In genomic region chr11:134741453-134742227, GRCh38 we compare ENCODE assay signal across 3 cellular contexts.
TF ChIP-seq lines count a peak whose summit lies in the region.

No MANE protein-coding gene starts in this region.

TF ChIP-seq in SK-N-SH treated with all-trans-retinoic acid at 6 μM for 48 hours, 23 proteins besides CTCF, POLR2A, EP300 and RAD21:
- TF ChIP-seq BACH2 (CRISPR knock-in tag; IDR thresholded peaks at IDR 0.05; ENCODE audit: borderline replicate concordance) (no peak), TOX (CRISPR knock-in tag; IDR thresholded peaks at IDR 0.05; ENCODE audit: borderline replicate concordance) (no peak), OSR1 (CRISPR knock-in tag; IDR thresholded peaks at IDR 0.05) (no peak), ZC3H10 (CRISPR knock-in tag; IDR thresholded peaks at IDR 0.05) (no peak), TCF4 (CRISPR knock-in tag; IDR thresholded peaks at IDR 0.05; ENCODE audit: borderline replicate concordance) (no peak), ZFP30 (CRISPR knock-in tag; IDR thresholded peaks at IDR 0.05) (no peak), ISL1 (CRISPR knock-in tag; IDR thresholded peaks at IDR 0.05) (peak; percentile 43; the same call in 1 of the 2 replicates), PATZ1 (CRISPR knock-in tag; IDR thresholded peaks at IDR 0.05; ENCODE audit: borderline replicate concordance) (no peak), ZNF8 (CRISPR knock-in tag; IDR thresholded peaks at IDR 0.05) (no peak)

TF ChIP-seq in SK-N-SH, 30 proteins besides CTCF, POLR2A, EP300 and RAD21:
- TF ChIP-seq TAF1 (IDR thresholded peaks at IDR 0.05; ENCODE audit: borderline replicate concordance, low read depth, low read length), result no peak
- TF ChIP-seq CHD2 (IDR thresholded peaks at IDR 0.05; ENCODE audit: low read length, partially characterized antibody), result no peak
- no peak for TF ChIP-seq EZH2phosphoT487 (IDR thresholded peaks at IDR 0.05; ENCODE audit: borderline replicate concordance, low read depth)
- no peak for TF ChIP-seq USF2 (IDR thresholded peaks at IDR 0.05; ENCODE audit: borderline replicate concordance, low read depth, low read length)
- no peak for TF ChIP-seq GATA2 (CRISPR knock-in tag; IDR thresholded peaks at IDR 0.05)

TF ChIP-seq in HepG2, 621 proteins besides CTCF, POLR2A, EP300 and RAD21 (continues in another document):
- no peak for TF ChIP-seq ZNF547 (CRISPR knock-in tag; IDR thresholded peaks at IDR 0.05)
- TF ChIP-seq ZNF572 (CRISPR knock-in tag; IDR thresholded peaks at IDR 0.05), result no peak
- no peak for TF ChIP-seq FOSL1 (CRISPR knock-in tag; IDR thresholded peaks at IDR 0.05; ENCODE audit: borderline replicate concordance)
- no peak for TF ChIP-seq ZNF143 (CRISPR knock-in tag; IDR thresholded peaks at IDR 0.05)
- 0 out of 2 replicates have a peak, but pooled peaks have one; percentile 12 for TF ChIP-seq MED1 (CRISPR knock-in tag; IDR thresholded peaks at IDR 0.05)
- TF ChIP-seq HDAC2 (CRISPR knock-in tag; IDR thresholded peaks at IDR 0.05), result peak; percentile 31; the same call in 1 of the 2 replicates
- no peak for TF ChIP-seq ZFP36L1 (CRISPR knock-in tag; IDR thresholded peaks at IDR 0.05)
- TF ChIP-seq PBX3 (CRISPR knock-in tag; IDR thresholded peaks at IDR 0.05; ENCODE audit: borderline replicate concordance), result no peak
- TF ChIP-seq ZSCAN21 (CRISPR knock-in tag; IDR thresholded peaks at IDR 0.05; ENCODE audit: borderline replicate concordance), result no peak
- TF ChIP-seq TOPORS (CRISPR knock-in tag; IDR thresholded peaks at IDR 0.05), result no peak
- no peak for TF ChIP-seq GTF2F1 (IDR thresholded peaks at IDR 0.05; ENCODE audit: low read length)
- no peak for TF ChIP-seq ZFX (CRISPR knock-in tag; IDR thresholded peaks at IDR 0.05; ENCODE audit: low read depth)
- 0 out of 2 replicates have a peak, but pooled peaks have one; percentile 24 for TF ChIP-seq ZNF501 (CRISPR knock-in tag; IDR thresholded peaks at IDR 0.05)
- no peak for TF ChIP-seq MXD4 (CRISPR knock-in tag; IDR thresholded peaks at IDR 0.05)
- peak; percentile 77 for TF ChIP-seq MEF2D (CRISPR knock-in tag; IDR thresholded peaks at IDR 0.05)
- peak; percentile 49; the same call in 1 of the 2 replicates for TF ChIP-seq ISL2 (CRISPR knock-in tag; IDR thresholded peaks at IDR 0.05)
- TF ChIP-seq ATF4 (CRISPR knock-in tag; IDR thresholded peaks at IDR 0.05), result 0 out of 4 replicates have a peak, but pooled peaks of 1 of the 2 experiments have one; percentile 21
- TF ChIP-seq SOX6 (IDR thresholded peaks at IDR 0.05), result no peak
- peak; percentile 32; the same call in 1 of the 2 replicates for TF ChIP-seq SOX6 (CRISPR knock-in tag; IDR thresholded peaks at IDR 0.05)
- TF ChIP-seq ZNF264 (CRISPR knock-in tag; IDR thresholded peaks at IDR 0.05), result no peak
- no peak for TF ChIP-seq ZNF747 (CRISPR knock-in tag; IDR thresholded peaks at IDR 0.05; ENCODE audit: borderline replicate concordance)
- TF ChIP-seq ZNF589 (CRISPR knock-in tag; conservative IDR thresholded peaks at IDR 0.05), result no peak
- no peak for TF ChIP-seq E2F5 (CRISPR knock-in tag; conservative IDR thresholded peaks at IDR 0.05)
- no peak for TF ChIP-seq ZNF496 (CRISPR knock-in tag; IDR thresholded peaks at IDR 0.05; ENCODE audit: insufficient replicate concordance)
- TF ChIP-seq PRMT3 (CRISPR knock-in tag; IDR thresholded peaks at IDR 0.05; ENCODE audit: borderline replicate concordance, low read depth), result no peak
- no peak for TF ChIP-seq ZSCAN25 (CRISPR knock-in tag; IDR thresholded peaks at IDR 0.05)
- peak; percentile 48; the same call in 1 of the 2 replicates for TF ChIP-seq FOXP4 (CRISPR knock-in tag; IDR thresholded peaks at IDR 0.05)
- 0 out of 2 replicates have a peak, but pooled peaks have one; percentile 1 for TF ChIP-seq MYPOP (CRISPR knock-in tag; IDR thresholded peaks at IDR 0.05)
- no peak for TF ChIP-seq ZNF33B (CRISPR knock-in tag; IDR thresholded peaks at IDR 0.05)
- no peak for TF ChIP-seq TFE3 (CRISPR knock-in tag; IDR thresholded peaks at IDR 0.05)
- no peak for TF ChIP-seq MEIS2 (CRISPR knock-in tag; IDR thresholded peaks at IDR 0.05)
- TF ChIP-seq ZNF879 (CRISPR knock-in tag; IDR thresholded peaks at IDR 0.05), result 0 out of 2 replicates have a peak, but pooled peaks have one; percentile 52
- no peak for TF ChIP-seq ZNF333 (CRISPR knock-in tag; IDR thresholded peaks at IDR 0.05; ENCODE audit: borderline replicate concordance)
- TF ChIP-seq ZNF292 (CRISPR knock-in tag; IDR thresholded peaks at IDR 0.05; ENCODE audit: borderline replicate concordance, low read depth), result peak; percentile 51; the same call in 1 of the 2 replicates
- TF ChIP-seq HNF4G (IDR thresholded peaks at IDR 0.05; ENCODE audit: borderline replicate concordance, low read depth, low read length), result no peak
- no peak for TF ChIP-seq HNF4G (CRISPR knock-in tag; IDR thresholded peaks at IDR 0.05; ENCODE audit: borderline replicate concordance, low read depth)
- no peak for TF ChIP-seq PBX2 (CRISPR knock-in tag; IDR thresholded peaks at IDR 0.05)
- 0 out of 2 replicates have a peak, but pooled peaks have one; percentile 30 for TF ChIP-seq PHF21A (CRISPR knock-in tag; IDR thresholded peaks at IDR 0.05)
- TF ChIP-seq ZNF280D (CRISPR knock-in tag; IDR thresholded peaks at IDR 0.05), result peak; percentile 50; the same call in 1 of the 2 replicates
- TF ChIP-seq JUN (CRISPR knock-in tag; IDR thresholded peaks at IDR 0.05), result no peak
- TF ChIP-seq ZNF282 (IDR thresholded peaks at IDR 0.05; ENCODE audit: partially characterized antibody), result no peak
- no peak for TF ChIP-seq ZSCAN31 (CRISPR knock-in tag; IDR thresholded peaks at IDR 0.05; ENCODE audit: low read depth)
- TF ChIP-seq ZNF580 (CRISPR knock-in tag; IDR thresholded peaks at IDR 0.05; ENCODE audit: borderline replicate concordance, low read depth), result no peak
- no peak for TF ChIP-seq SIN3B (IDR thresholded peaks at IDR 0.05; ENCODE audit: low read length)
- TF ChIP-seq RNF219 (CRISPR knock-in tag; IDR thresholded peaks at IDR 0.05), result no peak
- no peak for TF ChIP-seq SOX13 (IDR thresholded peaks at IDR 0.05)
- TF ChIP-seq SOX13 (CRISPR knock-in tag; conservative IDR thresholded peaks at IDR 0.05 in 1 of 2, IDR thresholded peaks at IDR 0.05 in 1 of 2), result no peak
- no peak for TF ChIP-seq ZNF7 (CRISPR knock-in tag; IDR thresholded peaks at IDR 0.05)
